In genomic region chr15:88904808-88905327, GRCh38 we compare ENCODE assay signal across 8 cellular contexts. TPM values are rescaled to one million over a fixed set of nuclear protein-coding genes. Genes with fewer than 3 reads are reported as not detected.
DNase-seq lines count a peak whose midpoint lies in the region; ATAC-seq and TF ChIP-seq lines count a peak whose summit lies in the region.

No MANE protein-coding gene starts in this region.

- peaks cover 20% of the 10 kb centered on the region for H3K4me1 Mint-ChIP-seq in activated CD4-positive, alpha-beta T cell treated with anti-CD3 and anti-CD28 coated beads, Interleukin-2, amount 10 ng/mL, durations not matched to agents 24 days and 14 days

- peaks cover 0 to 24% of the 10 kb centered on the region in 2 donors for H3K36me3 ChIP-seq in lung (ENCODE audit: control insufficient read depth in 2 of 2, insufficient read depth in 2 of 2, low read length in 2 of 2)

- H3K9me3 Mint-ChIP-seq in activated CD4-positive, alpha-beta T cell treated with anti-CD3 and anti-CD28 coated beads, Interleukin-2, amount 10 ng/mL, durations not matched to agents 24 days and 14 days, result no peaks in the 10 kb centered on the region

- intact Hi-C loops in activated CD4-positive, alpha-beta T cell treated with anti-CD3 and anti-CD28 coated beads, Interleukin-2, amount 10 ng/mL, durations not matched to agents 24 days and 14 days (cut with micrococcal nuclease), result loop anchor here (1.0 to 5.0 kb wide), 4 partner anchors 11 to 272 kb away; no protein-coding TSS in a partner anchor

- peaks cover 3 to 4% of the 10 kb centered on the region in 2 donors for H3K4me1 ChIP-seq in lung (ENCODE audit: control insufficient read depth in 2 of 2, insufficient read depth in 2 of 2, low read length in 2 of 2)

- TF ChIP-seq CTCF in 22Rv1 (IDR thresholded peaks at IDR 0.05), result peak; percentile 96
- TF ChIP-seq CTCF in coronary artery (IDR thresholded peaks at IDR 0.05), result peak; percentile 98
- TF ChIP-seq CTCF in lung (IDR thresholded peaks at IDR 0.05; ENCODE audit: control extremely low read depth, extremely low read depth), result peak; percentile 80

- ATAC-seq in GM18498 (IDR thresholded peaks at IDR 0.05; ENCODE audit: unreplicated experiment), result peak; percentile 78
- peak; percentile 56 for ATAC-seq in HG03039 (IDR thresholded peaks at IDR 0.05; ENCODE audit: unreplicated experiment)
- peak; percentile 80 for ATAC-seq in lung (ENCODE audit: insufficient read depth, low FRiP score)

- H3K27ac ChIP-seq in 22Rv1 (no peak overlapping the region), coronary artery (peak overlapping the region; percentile 94 to 98), lung (ENCODE audit: low read depth in 1 of 2, low read length in 1 of 2) (no peak overlapping the region)

- no peaks in the 10 kb centered on the region for H3K27me3 Mint-ChIP-seq in activated CD4-positive, alpha-beta T cell treated with anti-CD3 and anti-CD28 coated beads, Interleukin-2, amount 10 ng/mL, durations not matched to agents 24 days and 14 days

- no peaks in the 10 kb centered on the region for H3K36me3 Mint-ChIP-seq in activated CD4-positive, alpha-beta T cell treated with anti-CD3 and anti-CD28 coated beads, Interleukin-2, amount 10 ng/mL, durations not matched to agents 24 days and 14 days (ENCODE audit: low read depth)

- no peaks in the 10 kb centered on the region for H3K27me3 ChIP-seq in lung (ENCODE audit: control insufficient read depth, insufficient read depth)

- H3K27ac Mint-ChIP-seq in activated CD4-positive, alpha-beta T cell treated with anti-CD3 and anti-CD28 coated beads, Interleukin-2, amount 10 ng/mL, durations not matched to agents 24 days and 14 days, result peak overlapping the region; percentile 64

- peak overlapping the region; percentile 42 for H3K4me3 ChIP-seq in coronary artery
- H3K4me3 ChIP-seq in lung, result no peak overlapping the region

- DNase-seq in NCI-H345 treated with DMSO at 0.1 percent for 48 hours (lab: John Stamatoyannopoulos, UW; ENCODE audit: unreplicated experiment), result peak; percentile 35
- DNase-seq in activated CD4-positive, alpha-beta T cell treated with anti-CD3 and anti-CD28 coated beads, Interleukin-2, amount 10 ng/mL, durations not matched to agents 24 days and 14 days, result peak; percentile 98
- DNase-seq in coronary artery (ENCODE audit: low spot score), result peak; percentile 87
- peak; percentile 81 for DNase-seq in lung (ENCODE audit: low spot score)
- peak; percentile 93 for DNase-seq in stimulated activated CD8-positive, alpha-beta memory T cell treated with anti-CD3 and anti-CD28 coated beads, Interleukin-15, amount 100 ng/mL, for 1 hour (ENCODE audit: low read depth)

- peaks cover 0 to 2% of the 10 kb centered on the region in 2 donors for H3K9me3 ChIP-seq in lung (ENCODE audit: control insufficient read depth in 2 of 2, insufficient read depth in 1 of 2, low read length in 1 of 2)

- peak overlapping the region; percentile 22 for H3K4me3 Mint-ChIP-seq in activated CD4-positive, alpha-beta T cell treated with anti-CD3 and anti-CD28 coated beads, Interleukin-2, amount 10 ng/mL, durations not matched to agents 24 days and 14 days

- WGBS in lung, 2 donors, result 30 to 40% methylated on average over 9 of the region's 9 CpGs

RNA-seq across cellular contexts. Expression of gene MFGE8, which starts 8.3 kb away (rescaled TPM):
- 7.3 and 10.6 TPM in 2 replicates for total RNA-seq in activated CD4-positive, alpha-beta T cell treated with anti-CD3 and anti-CD28 coated beads, Interleukin-2, amount 10 ng/mL, durations not matched to agents 24 days and 14 days
- total RNA-seq in lung, result 100 to 1,000 TPM in 1 of 2 donors, 10 to 100 TPM in 1; 78.6 to 135 TPM
- polyA plus RNA-seq in lung, result 100 to 1,000 TPM in 1 of 2 donors, 10 to 100 TPM in 1; 84.7 to 107 TPM

RNA-seq across cellular contexts. Expression of gene HAPLN3, which starts 9.5 kb away (rescaled TPM):
- total RNA-seq in activated CD4-positive, alpha-beta T cell treated with anti-CD3 and anti-CD28 coated beads, Interleukin-2, amount 10 ng/mL, durations not matched to agents 24 days and 14 days, result 76.6 and 77.0 TPM in 2 replicates
- total RNA-seq in lung, result 10 to 100 TPM in 1 of 2 donors, 1 to 10 TPM in 1; 5.7 to 15.5 TPM
- 10 to 100 TPM in 1 of 2 donors, 1 to 10 TPM in 1; 3.9 to 15.4 TPM for polyA plus RNA-seq in lung

Comparison
In these comparisons a context has a peak if more than half of its experiments do, and no peak if none do; other contexts are left out.
1. H3K27ac ChIP-seq: peak in coronary artery (2 of 2); none in 22Rv1 (single experiment) and lung (0 of 2).
2. DNase-seq: peak in every context shown above with its lines; median percentile 98 in activated CD4-positive, alpha-beta T cell treated with anti-CD3 and anti-CD28 coated beads, Interleukin-2, amount 10 ng/mL, durations not matched to agents 24 days and 14 days; 93 in stimulated activated CD8-positive, alpha-beta memory T cell treated with anti-CD3 and anti-CD28 coated beads, Interleukin-15, amount 100 ng/mL, for 1 hour; 87 in coronary artery; 81 in lung; 35 in NCI-H345 treated with DMSO at 0.1 percent for 48 hours.
3. Peak in every context shown above with its lines, with median percentiles within 50 percentile points of each other: CTCF ChIP-seq and ATAC-seq.